Comparison of ENCODE assay signal across 20 cellular contexts in genomic region chr3:167723872-167724271, GRCh38.
"Had no signal": no experiment of that assay in that cellular context is flagged by ENCODE, and none has a peak within 500 bp of the region (broad histone marks: within the 10 kb centered on the region; RNA-seq: fewer than 3 reads in every experiment).

No MANE protein-coding gene starts in this region.

- DNase-seq: activated CD4-positive, alpha-beta T cell treated with anti-CD3 and anti-CD28 coated beads, Interleukin-2, amount 10 ng/mL, durations not matched to agents 24 days and 14 days; activated CD4-positive, CD25-positive, alpha-beta regulatory T cell; activated CD8-positive, alpha-beta memory T cell treated with anti-CD3 and anti-CD28 coated beads, Interleukin-2, amount 50 U/mL, for 48 hours; activated naive CD8-positive, alpha-beta T cell treated with anti-CD3 and anti-CD28 coated beads, Interleukin-2, amount 10 ng/mL, durations not matched to agents 7 days and 5 days; brain microvascular endothelial cell; cerebellar nuclear complex; effector memory CD4-positive, alpha-beta T cell; heart right ventricle; naive thymus-derived CD8-positive, alpha-beta T cell; occipital lobe; stimulated activated CD4-positive, alpha-beta T cell treated with anti-CD3 and anti-CD28 coated beads, Interleukin-2, amount 100 ng/mL, for 48 hours; stimulated activated naive B cell treated with anti-CD40 and anti-IgM and Interleukin-4, amounts not matched to agents 10 μg/mL and 1 μg/mL and 100 μg/mL, for 72 hours; T-cell; tibial artery; uterus had no signal

- H3K4me3 Mint-ChIP-seq: activated CD4-positive, alpha-beta T cell treated with anti-CD3 and anti-CD28 coated beads, Interleukin-2, amount 10 ng/mL, durations not matched to agents 24 days and 14 days; activated naive CD8-positive, alpha-beta T cell treated with anti-CD3 and anti-CD28 coated beads, Interleukin-2, amount 10 ng/mL, durations not matched to agents 7 days and 5 days; activated T-helper 1 cell treated with anti-CD3 and anti-CD28 coated beads, Interleukin-12 subunit alpha, Interleukin-12 subunit beta, Interleukin-2, Interleukin-4 antibody, amounts not matched to agents 30 ng/mL and 10 ng/mL and 1 ng/mL, durations not matched to agents 14 hours and 24 hours and 36 hours; stimulated activated naive B cell treated with anti-CD40 and anti-IgM and Interleukin-4, amounts not matched to agents 10 μg/mL and 1 μg/mL and 100 μg/mL, for 72 hours; T-cell had no signal

- H3K27me3 ChIP-seq: brain microvascular endothelial cell, gastroesophageal sphincter, heart right ventricle, right atrium auricular region, tibial artery, uterus had no signal

- H3K4me3 ChIP-seq: gastroesophageal sphincter, heart right ventricle, right atrium auricular region, tibial artery, uterus had no signal

- H3K9me3 ChIP-seq: gastroesophageal sphincter, heart right ventricle, right atrium auricular region, tibial artery, uterus had no signal

- H3K9me3 Mint-ChIP-seq: activated CD4-positive, alpha-beta T cell treated with anti-CD3 and anti-CD28 coated beads, Interleukin-2, amount 10 ng/mL, durations not matched to agents 24 days and 14 days; activated naive CD8-positive, alpha-beta T cell treated with anti-CD3 and anti-CD28 coated beads, Interleukin-2, amount 10 ng/mL, durations not matched to agents 7 days and 5 days; activated T-helper 1 cell treated with anti-CD3 and anti-CD28 coated beads, Interleukin-12 subunit alpha, Interleukin-12 subunit beta, Interleukin-2, Interleukin-4 antibody, amounts not matched to agents 30 ng/mL and 10 ng/mL and 1 ng/mL, durations not matched to agents 14 hours and 24 hours and 36 hours; naive thymus-derived CD8-positive, alpha-beta T cell; stimulated activated naive B cell treated with anti-CD40 and anti-IgM and Interleukin-4, amounts not matched to agents 10 μg/mL and 1 μg/mL and 100 μg/mL, for 72 hours; T-cell had no signal

- H3K27me3 Mint-ChIP-seq: activated CD4-positive, alpha-beta T cell treated with anti-CD3 and anti-CD28 coated beads, Interleukin-2, amount 10 ng/mL, durations not matched to agents 24 days and 14 days; activated naive CD8-positive, alpha-beta T cell treated with anti-CD3 and anti-CD28 coated beads, Interleukin-2, amount 10 ng/mL, durations not matched to agents 7 days and 5 days; naive thymus-derived CD8-positive, alpha-beta T cell; progenitor cell of endocrine pancreas; stimulated activated naive B cell treated with anti-CD40 and anti-IgM and Interleukin-4, amounts not matched to agents 10 μg/mL and 1 μg/mL and 100 μg/mL, for 72 hours; T-cell had no signal

- H3K27ac Mint-ChIP-seq: activated CD4-positive, alpha-beta T cell treated with anti-CD3 and anti-CD28 coated beads, Interleukin-2, amount 10 ng/mL, durations not matched to agents 24 days and 14 days; activated naive CD8-positive, alpha-beta T cell treated with anti-CD3 and anti-CD28 coated beads, Interleukin-2, amount 10 ng/mL, durations not matched to agents 7 days and 5 days; activated T-helper 1 cell treated with anti-CD3 and anti-CD28 coated beads, Interleukin-12 subunit alpha, Interleukin-12 subunit beta, Interleukin-2, Interleukin-4 antibody, amounts not matched to agents 30 ng/mL and 10 ng/mL and 1 ng/mL, durations not matched to agents 14 hours and 24 hours and 36 hours; stimulated activated naive B cell treated with anti-CD40 and anti-IgM and Interleukin-4, amounts not matched to agents 10 μg/mL and 1 μg/mL and 100 μg/mL, for 72 hours had no signal

- H3K36me3 ChIP-seq: uterus had no signal

- ATAC-seq: gastroesophageal sphincter; heart right ventricle; left lobe of liver; naive thymus-derived CD8-positive, alpha-beta T cell; stimulated activated naive B cell treated with anti-CD40 and anti-IgM and Interleukin-4, amounts not matched to agents 10 μg/mL and 1 μg/mL and 100 μg/mL, for 72 hours; T-cell had no signal

- H3K27ac ChIP-seq: brain microvascular endothelial cell, gastroesophageal sphincter, heart right ventricle, right atrium auricular region, tibial artery, uterus had no signal
